ENCODE assay signal across 9 cellular contexts in the genomic region with DNA sequence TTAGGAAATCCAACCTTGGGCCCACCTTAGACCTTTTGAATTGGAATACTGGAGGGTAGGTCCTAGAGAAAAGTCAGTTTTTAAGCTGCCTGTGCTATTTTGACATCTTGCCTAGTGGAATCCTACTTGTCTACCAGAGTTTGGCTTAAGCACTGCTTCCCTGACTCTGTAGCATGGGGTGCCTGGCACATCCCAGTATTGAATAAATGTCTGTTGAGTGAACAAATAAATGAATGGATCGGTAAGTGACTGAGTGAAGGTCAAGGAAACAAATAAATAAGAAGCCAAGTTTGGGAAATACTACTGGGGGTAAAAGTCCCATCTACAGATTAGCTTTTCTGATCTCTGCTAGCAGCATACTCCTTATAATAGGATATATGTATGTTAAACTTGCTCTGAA.
"Had no signal": no experiment of that assay in that cellular context is flagged by ENCODE, and none has a peak within 500 bp of the region (broad histone marks: within the 10 kb centered on the region; RNA-seq: fewer than 3 reads in every experiment).

No MANE protein-coding gene starts in this region.

- H3K4me3 ChIP-seq: GM23248, HAP-1, K562 had no signal

- DNase-seq: GM23248, GOT3, H7, HFFc6, IMR-90, KG1 had no signal

- ATAC-seq: HCT116, K562 had no signal

- H3K27ac ChIP-seq: GM23248 had no signal

- H3K4me1 ChIP-seq: HAP-1 had no signal

- H3K36me3 ChIP-seq: HAP-1 had no signal

- H3K9me3 ChIP-seq: HAP-1 had no signal
